16 cellular contexts compared by ENCODE assay signal in the genomic region with DNA sequence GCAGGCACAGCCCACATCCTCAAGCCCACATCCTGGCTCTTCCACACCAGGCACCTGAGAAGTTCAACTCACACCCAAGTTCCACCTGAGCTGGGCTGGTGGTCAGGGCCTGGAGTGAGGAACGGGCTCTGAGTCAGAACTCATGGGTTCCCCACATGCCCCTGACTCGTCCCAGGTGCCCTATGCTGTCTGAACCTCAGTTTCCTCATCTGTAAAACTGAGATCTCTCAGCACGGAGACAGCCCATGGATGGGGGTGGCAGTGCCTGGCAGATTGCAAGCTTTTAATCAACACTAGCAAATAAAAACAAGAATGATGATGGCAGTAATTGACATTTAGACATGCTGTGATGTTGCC.
DNase-seq lines count a peak whose midpoint lies in the region; ATAC-seq and TF ChIP-seq lines count a peak whose summit lies in the region.
"Had no signal": no experiment of that assay in that cellular context is flagged by ENCODE, and none has a peak within 500 bp of the region (broad histone marks: within the 10 kb centered on the region; RNA-seq: fewer than 3 reads in every experiment).

No MANE protein-coding gene starts in this region.

- no peak for TF ChIP-seq POLR2A in prostate gland (IDR thresholded peaks at IDR 0.05)

- H3K4me3 Mint-ChIP-seq in osteocyte (ENCODE audit: unreplicated experiment), result no peak overlapping the region
- no peak overlapping the region for H3K4me3 Mint-ChIP-seq in activated CD8-positive, alpha-beta T cell treated with anti-CD3 and anti-CD28 coated beads for 36 hours
- H3K4me3 Mint-ChIP-seq: IgD-negative memory B cell had no signal

- POLR2A ChIA-PET in activated CD8-positive, alpha-beta T cell treated with anti-CD3 and anti-CD28 coated beads for 36 hours (lab: Charles Lee), result no interaction called here

- no peak for ATAC-seq in upper lobe of right lung
- ATAC-seq in activated CD8-positive, alpha-beta T cell treated with anti-CD3 and anti-CD28 coated beads for 36 hours, result no peak
- ATAC-seq: A549 had no signal

- no peaks in the 10 kb centered on the region for H3K36me3 Mint-ChIP-seq in osteocyte (ENCODE audit: unreplicated experiment)
- no peaks in the 10 kb centered on the region for H3K36me3 Mint-ChIP-seq in activated CD8-positive, alpha-beta T cell treated with anti-CD3 and anti-CD28 coated beads for 36 hours (ENCODE audit: low read depth)
- H3K36me3 Mint-ChIP-seq: IgD-negative memory B cell had no signal

- H3K27me3 Mint-ChIP-seq in osteocyte (ENCODE audit: unreplicated experiment), result no peaks in the 10 kb centered on the region
- no peaks in the 10 kb centered on the region for H3K27me3 Mint-ChIP-seq in activated CD8-positive, alpha-beta T cell treated with anti-CD3 and anti-CD28 coated beads for 36 hours

- DNase-seq in osteocyte (ENCODE audit: extremely low spot score, unreplicated experiment) (peak; percentile 53), upper lobe of right lung (peak; percentile 55), prostate gland (ENCODE audit: low spot score) (no peak), middle frontal gyrus (ENCODE audit: extremely low spot score, low spot score) (no peak)
- no peak for DNase-seq in activated CD8-positive, alpha-beta T cell treated with anti-CD3 and anti-CD28 coated beads for 36 hours
- DNase-seq: BE2C, DMS53, Karpas-422, NCI-H1694, NCI-H2081, NCI-H446 treated with DMSO at 0.1 percent for 48 hours, OCI-M1 had no signal

- H3K4me3 ChIP-seq in upper lobe of right lung, result no peak overlapping the region
- H3K4me3 ChIP-seq in prostate gland, result no peak overlapping the region
- H3K4me3 ChIP-seq: A549 had no signal

- H3K27ac ChIP-seq in angular gyrus (ENCODE audit: low read depth, low read length) (peak overlapping the region; percentile 20), cingulate gyrus (ENCODE audit: low read depth, low read length) (peak overlapping the region; percentile 84), upper lobe of right lung (no peak overlapping the region), prostate gland (no peak overlapping the region)
- H3K27ac ChIP-seq: A549 had no signal

- no peaks in the 10 kb centered on the region for H3K27me3 ChIP-seq in upper lobe of right lung
- no peaks in the 10 kb centered on the region for H3K27me3 ChIP-seq in prostate gland (replicated peaks; ENCODE audit: insufficient read depth)
- H3K27me3 ChIP-seq: BE2C had no signal

- H3K4me1 Mint-ChIP-seq in osteocyte (ENCODE audit: unreplicated experiment), result no peaks in the 10 kb centered on the region
- no peaks in the 10 kb centered on the region for H3K4me1 Mint-ChIP-seq in activated CD8-positive, alpha-beta T cell treated with anti-CD3 and anti-CD28 coated beads for 36 hours (ENCODE audit: low read depth)

- H3K4me1 ChIP-seq in upper lobe of right lung, result no peaks in the 10 kb centered on the region
- no peaks in the 10 kb centered on the region for H3K4me1 ChIP-seq in prostate gland (replicated peaks)
- H3K4me1 ChIP-seq: A549, BE2C had no signal

- intact Hi-C loops in upper lobe of right lung (cut with DNase I), result no loop called here
- intact Hi-C loops in prostate gland (cut with DNase I), result no loop called here
- intact Hi-C loops in activated CD8-positive, alpha-beta T cell treated with anti-CD3 and anti-CD28 coated beads for 36 hours (cut with micrococcal nuclease), result no loop called here

- TF ChIP-seq CTCF in osteocyte (IDR thresholded peaks at IDR 0.05), result no peak
- TF ChIP-seq CTCF in upper lobe of right lung (IDR thresholded peaks at IDR 0.05), result no peak
- TF ChIP-seq CTCF in prostate gland (IDR thresholded peaks at IDR 0.05), result no peak
- no peak for TF ChIP-seq CTCF in activated CD8-positive, alpha-beta T cell treated with anti-CD3 and anti-CD28 coated beads for 36 hours (IDR thresholded peaks at IDR 0.05)

- H3K9me3 ChIP-seq in upper lobe of right lung (no peaks in the 10 kb centered on the region), prostate gland (no peaks in the 10 kb centered on the region)
- H3K9me3 ChIP-seq: BE2C had no signal

- no peak overlapping the region for H3K27ac Mint-ChIP-seq in osteocyte (ENCODE audit: unreplicated experiment)
- no peak overlapping the region for H3K27ac Mint-ChIP-seq in activated CD8-positive, alpha-beta T cell treated with anti-CD3 and anti-CD28 coated beads for 36 hours
- H3K27ac Mint-ChIP-seq: IgD-negative memory B cell had no signal

- whole genome bisulfite sequencing in prostate gland, result 92% methylated on average over 3 of the region's 3 CpGs

- H3K9me3 Mint-ChIP-seq in osteocyte (ENCODE audit: unreplicated experiment), result peaks cover 17% of the 10 kb centered on the region
- H3K9me3 Mint-ChIP-seq in activated CD8-positive, alpha-beta T cell treated with anti-CD3 and anti-CD28 coated beads for 36 hours, result peaks cover 15% of the 10 kb centered on the region

- H3K36me3 ChIP-seq in upper lobe of right lung (no peaks in the 10 kb centered on the region), prostate gland (no peaks in the 10 kb centered on the region)
- H3K36me3 ChIP-seq: BE2C had no signal

- CTCF ChIA-PET in activated CD8-positive, alpha-beta T cell treated with anti-CD3 and anti-CD28 coated beads for 36 hours (lab: Charles Lee), result no interaction called here

Comparison
In these comparisons a context has a peak if more than half of its experiments do, and no peak if none do; other contexts are left out.
1. H3K27ac ChIP-seq: peak in angular gyrus (single experiment) and cingulate gyrus (single experiment); none in upper lobe of right lung (single experiment) and prostate gland (0 of 2).
2. DNase-seq: peak in osteocyte (single experiment) and upper lobe of right lung (single experiment); none in prostate gland (single experiment), middle frontal gyrus (single experiment) and activated CD8-positive, alpha-beta T cell treated with anti-CD3 and anti-CD28 coated beads for 36 hours (single experiment).